8 cellular contexts compared by ENCODE assay signal in genomic region chr19:2049741-2050348, GRCh38. TPM values are rescaled to one million over a fixed set of nuclear protein-coding genes. Genes with fewer than 3 reads are reported as not detected.
A peak's percentile ranks its signal among the peaks of the same experiment; 100 is the strongest.
DNase-seq lines count a peak whose midpoint lies in the region; ATAC-seq and TF ChIP-seq lines count a peak whose summit lies in the region.

No MANE protein-coding gene starts in this region.

- H3K36me3 ChIP-seq in subcutaneous abdominal adipose tissue (ENCODE audit: control insufficient read depth in 5 of 5, insufficient read depth in 5 of 5, low read length in 5 of 5): peaks cover 0 to 35% (median 29%) of the 10 kb centered on the region in 5 donors

- H3K4me1 Mint-ChIP-seq in HFFc6 (ENCODE audit: low read depth): peaks cover 6% of the 10 kb centered on the region; the same call in 1 of the 2 replicates

- no peaks in the 10 kb centered on the region for H3K36me3 Mint-ChIP-seq in HFFc6 (ENCODE audit: low read depth)

- H3K9ac ChIP-seq in subcutaneous abdominal adipose tissue (ENCODE audit: low read length in 5 of 5): peak overlapping the region; percentile 89 to 95 (median 90)

- no peak for TF ChIP-seq CTCF in HFFc6 (IDR thresholded peaks at IDR 0.05)

- H3K27me3 Mint-ChIP-seq in HFFc6 (ENCODE audit: insufficient read depth): peaks cover 1% of the 10 kb centered on the region

- DNase-seq in DMS53 (lab: John Stamatoyannopoulos, UW) (peak; percentile 92), HFFc6 (peak; percentile 83), NCI-H748 treated with DMSO at 0.1 percent for 48 hours (lab: John Stamatoyannopoulos, UW) (peak; percentile 4), activated T-cell treated with anti-CD3 and anti-CD28 coated beads for 1 hour (ENCODE audit: low read depth) (peak; percentile 50), erythroblast (lab: John Stamatoyannopoulos, UW) (peak; percentile 74 to 87)

- peak overlapping the region; percentile 91 for H3K4me3 ChIP-seq in mononuclear cell (ENCODE audit: low read length)
- H3K4me3 ChIP-seq in subcutaneous abdominal adipose tissue (ENCODE audit: low read depth in 1 of 5, low read length in 5 of 5): peak overlapping the region; percentile 72 to 98 (median 93)

- H3K4me3 Mint-ChIP-seq in HFFc6: peak overlapping the region; percentile 90

- H3K9me3 ChIP-seq in mononuclear cell (ENCODE audit: low read depth, low read length) (no peaks in the 10 kb centered on the region), subcutaneous abdominal adipose tissue (ENCODE audit: control insufficient read depth in 5 of 5, low read length in 5 of 5) (no peaks in the 10 kb centered on the region)

- H3K27ac ChIP-seq in subcutaneous abdominal adipose tissue (ENCODE audit: low read depth, low read length): peak overlapping the region; percentile 98

- TF ChIP-seq POLR2A in erythroblast (IDR thresholded peaks at IDR 0.05; ENCODE audit: low read length): peak; percentile 51

- peak overlapping the region; percentile 75 for H3K27ac Mint-ChIP-seq in HFFc6

- H3K9me3 Mint-ChIP-seq in HFFc6: no peaks in the 10 kb centered on the region

- ATAC-seq in HG03439 (IDR thresholded peaks at IDR 0.05; ENCODE audit: unreplicated experiment): no peak

- peaks cover 67% of the 10 kb centered on the region for H3K4me1 ChIP-seq in mononuclear cell (ENCODE audit: insufficient read depth, low read length)
- peaks cover 20 to 78% (median 74%) of the 10 kb centered on the region in 5 donors for H3K4me1 ChIP-seq in subcutaneous abdominal adipose tissue (ENCODE audit: control insufficient read depth in 5 of 5, insufficient read depth in 5 of 5, low read length in 5 of 5)

- H3K27me3 ChIP-seq in mononuclear cell (ENCODE audit: insufficient read depth, low read length): no peaks in the 10 kb centered on the region
- H3K27me3 ChIP-seq in subcutaneous abdominal adipose tissue (ENCODE audit: control insufficient read depth in 5 of 5, insufficient read depth in 4 of 5, low read length in 5 of 5): peaks cover 0 to 4% (median 0%) of the 10 kb centered on the region in 5 donors

RNA-seq across cellular contexts. Expression of gene MKNK2, which starts 1.2 kb away (rescaled TPM):
- total RNA-seq in HFFc6 (2021; fragmentation: NEBNext Ultra II Directional; extraction: Animal tissue kit (Norgen Biotek cat#: 25700)): 10 to 100 TPM; 61.5 to 82.9 (median 65.2) TPM
- total RNA-seq in mononuclear cell: 163 TPM

RNA-seq across cellular contexts. Expression of gene BTBD2, which starts 34.3 kb away (rescaled TPM):
- total RNA-seq in HFFc6 (2021; fragmentation: NEBNext Ultra II Directional; extraction: Animal tissue kit (Norgen Biotek cat#: 25700)): 10 to 100 TPM; 74.1 to 95.6 (median 84.7) TPM
- total RNA-seq in mononuclear cell: 23.2 TPM

RNA-seq across cellular contexts. Expression of gene MOB3A, which starts 46.3 kb away (rescaled TPM):
- 10 to 100 TPM; 47.1 to 52.6 (median 51.2) TPM for total RNA-seq in HFFc6 (2021; fragmentation: NEBNext Ultra II Directional; extraction: Animal tissue kit (Norgen Biotek cat#: 25700))
- 87.3 TPM for total RNA-seq in mononuclear cell

RNA-seq across cellular contexts. Expression of gene IZUMO4, which starts 46.9 kb away (rescaled TPM):
- total RNA-seq in HFFc6 (2021; fragmentation: NEBNext Ultra II Directional; extraction: Animal tissue kit (Norgen Biotek cat#: 25700)): 1 to 10 TPM in 5 of 6 experiments, under 1 TPM in 1; 0.68 to 1.9 (median 1.5) TPM
- total RNA-seq in mononuclear cell: 2.9 TPM

Comparison
In these comparisons a context has a peak if more than half of its experiments do, and no peak if none do; other contexts are left out.
1. DNase-seq: peak in every context shown above with its lines; median percentile 92 in DMS53; 83 in HFFc6; 80 in erythroblast; 50 in activated T-cell treated with anti-CD3 and anti-CD28 coated beads for 1 hour; 4 in NCI-H748 treated with DMSO at 0.1 percent for 48 hours.